Comparison of ENCODE assay signal across 11 cellular contexts in genomic region chr12:132427999-132428871, GRCh38.
DNase-seq lines count a peak whose midpoint lies in the region; ATAC-seq and TF ChIP-seq lines count a peak whose summit lies in the region.
"Had no signal": no experiment of that assay in that cellular context is flagged by ENCODE, and none has a peak within 500 bp of the region (broad histone marks: within the 10 kb centered on the region; RNA-seq: fewer than 3 reads in every experiment).

No MANE protein-coding gene starts in this region.

- CTCF ChIA-PET in Panc1 (lab: Charles Lee) = no interaction called here

- no peaks in the 10 kb centered on the region for H3K27me3 ChIP-seq in Panc1 (ENCODE audit: control insufficient read depth, insufficient read depth, low read length)

- H3K9me3 ChIP-seq in Panc1 (ENCODE audit: control insufficient read depth, insufficient read depth, low read depth, low read length) = no peaks in the 10 kb centered on the region

- peak; percentile 78 for ATAC-seq in Panc1
- peak; percentile 25 for ATAC-seq in stimulated activated naive CD8-positive, alpha-beta T cell treated with anti-CD3 and anti-CD28 coated beads, Interleukin-15, amount 100 ng/mL, for 72 hours
- ATAC-seq in activated naive CD8-positive, alpha-beta T cell treated with anti-CD3 and anti-CD28 coated beads, Interleukin-2, amount 50 U/mL, for 24 hours = no peak

- no peaks in the 10 kb centered on the region for H3K9me3 Mint-ChIP-seq in immature natural killer cell
- H3K9me3 Mint-ChIP-seq in stimulated activated naive CD8-positive, alpha-beta T cell treated with anti-CD3 and anti-CD28 coated beads, Interleukin-15, amount 100 ng/mL, for 72 hours = peaks cover 0 to 7% of the 10 kb centered on the region in 2 donors
- H3K9me3 Mint-ChIP-seq in activated naive CD8-positive, alpha-beta T cell treated with anti-CD3 and anti-CD28 coated beads, Interleukin-2, amount 50 U/mL, for 24 hours = peaks cover 4% of the 10 kb centered on the region

- peaks cover 10% of the 10 kb centered on the region for H3K4me1 ChIP-seq in Panc1 (ENCODE audit: control insufficient read depth, insufficient read depth, low read length)

- DNase-seq in NCI-H345 (lab: John Stamatoyannopoulos, UW) (peak; percentile 60), NCI-H345 treated with DMSO at 0.1 percent for 48 hours (lab: John Stamatoyannopoulos, UW; ENCODE audit: unreplicated experiment) (no peak), Panc1 (ENCODE audit: low read depth, low spot score) (no peak), immature natural killer cell (peak; percentile 19 to 54 (median 52)), NOMO-1 (lab: John Stamatoyannopoulos, UW; ENCODE audit: unreplicated experiment in 2 of 2) (no peak), MV-4-11 (lab: John Stamatoyannopoulos, UW) (no peak)
- no peak for DNase-seq in stimulated activated naive CD8-positive, alpha-beta T cell treated with anti-CD3 and anti-CD28 coated beads, Interleukin-15, amount 100 ng/mL, for 72 hours
- no peak for DNase-seq in activated naive CD8-positive, alpha-beta T cell treated with anti-CD3 and anti-CD28 coated beads, Interleukin-2, amount 50 U/mL, for 24 hours
- DNase-seq: activated T-cell treated with anti-CD3 and anti-CD28 coated beads, Interleukin-2, amount 50 U/mL, for 24 hours; aorta had no signal

- H3K27ac ChIP-seq in Panc1 (ENCODE audit: low read length) = no peak overlapping the region

- H3K36me3 Mint-ChIP-seq in immature natural killer cell = no peaks in the 10 kb centered on the region
- H3K36me3 Mint-ChIP-seq in activated naive CD8-positive, alpha-beta T cell treated with anti-CD3 and anti-CD28 coated beads, Interleukin-2, amount 50 U/mL, for 24 hours (ENCODE audit: low read depth) = no peaks in the 10 kb centered on the region

- POLR2A ChIA-PET in Panc1 (lab: Charles Lee) = no interaction called here

- in situ Hi-C loops in Panc1 (cut with HindIII; ENCODE audit: low pct_unique_long_range_greater_than_20kb, low sequenced_read_pairs) = no loop called here

- intact Hi-C loops in Panc1 (cut with micrococcal nuclease; ENCODE audit: unreplicated experiment) = no loop called here

- peaks cover 5 to 9% (median 6%) of the 10 kb centered on the region in 3 donors for H3K27me3 Mint-ChIP-seq in immature natural killer cell (ENCODE audit: low read depth in 3 of 3)
- H3K27me3 Mint-ChIP-seq in stimulated activated naive CD8-positive, alpha-beta T cell treated with anti-CD3 and anti-CD28 coated beads, Interleukin-15, amount 100 ng/mL, for 72 hours = peaks cover 15% of the 10 kb centered on the region
- no peaks in the 10 kb centered on the region for H3K27me3 Mint-ChIP-seq in activated naive CD8-positive, alpha-beta T cell treated with anti-CD3 and anti-CD28 coated beads, Interleukin-2, amount 50 U/mL, for 24 hours
- H3K27me3 Mint-ChIP-seq: activated T-cell treated with anti-CD3 and anti-CD28 coated beads, Interleukin-2, amount 50 U/mL, for 24 hours had no signal

- BruUV-seq in Panc1 (replicated peaks; lab: Mats Ljungman, UMichigan) = no TSS peak

- peak overlapping the region in 3 of 5 donors; percentile 2 to 46 (median 36) for H3K4me3 Mint-ChIP-seq in immature natural killer cell
- no peak overlapping the region for H3K4me3 Mint-ChIP-seq in stimulated activated naive CD8-positive, alpha-beta T cell treated with anti-CD3 and anti-CD28 coated beads, Interleukin-15, amount 100 ng/mL, for 72 hours
- H3K4me3 Mint-ChIP-seq in activated naive CD8-positive, alpha-beta T cell treated with anti-CD3 and anti-CD28 coated beads, Interleukin-2, amount 50 U/mL, for 24 hours = no peak overlapping the region
- H3K4me3 Mint-ChIP-seq: activated T-cell treated with anti-CD3 and anti-CD28 coated beads, Interleukin-2, amount 50 U/mL, for 24 hours had no signal

- H3K4me3 ChIP-seq in Panc1 (ENCODE audit: low read depth in 2 of 2, low read length in 2 of 2) = no peak overlapping the region
- H3K4me3 ChIP-seq: smooth muscle cell had no signal

- TF ChIP-seq CTCF in Panc1 (IDR thresholded peaks at IDR 0.05) = no peak

- peak overlapping the region in 3 of 6 donors; percentile 37 to 71 (median 58) for H3K27ac Mint-ChIP-seq in immature natural killer cell
- H3K27ac Mint-ChIP-seq in stimulated activated naive CD8-positive, alpha-beta T cell treated with anti-CD3 and anti-CD28 coated beads, Interleukin-15, amount 100 ng/mL, for 72 hours = no peak overlapping the region
- H3K27ac Mint-ChIP-seq in activated naive CD8-positive, alpha-beta T cell treated with anti-CD3 and anti-CD28 coated beads, Interleukin-2, amount 50 U/mL, for 24 hours = no peak overlapping the region
- H3K27ac Mint-ChIP-seq: activated T-cell treated with anti-CD3 and anti-CD28 coated beads, Interleukin-2, amount 50 U/mL, for 24 hours had no signal

- no peaks in the 10 kb centered on the region for H3K36me3 ChIP-seq in Panc1 (ENCODE audit: control insufficient read depth, insufficient read depth, low read length)

- peaks cover 20 to 23% of the 10 kb centered on the region in 2 donors for H3K4me1 Mint-ChIP-seq in immature natural killer cell
- peaks cover 38% of the 10 kb centered on the region for H3K4me1 Mint-ChIP-seq in stimulated activated naive CD8-positive, alpha-beta T cell treated with anti-CD3 and anti-CD28 coated beads, Interleukin-15, amount 100 ng/mL, for 72 hours
- peaks cover 28% of the 10 kb centered on the region for H3K4me1 Mint-ChIP-seq in activated naive CD8-positive, alpha-beta T cell treated with anti-CD3 and anti-CD28 coated beads, Interleukin-2, amount 50 U/mL, for 24 hours

Comparison
In these comparisons a context has a peak if more than half of its experiments do, and no peak if none do; other contexts are left out.
1. DNase-seq: peak in NCI-H345 (single experiment) and immature natural killer cell (3 of 3); none in NCI-H345 treated with DMSO at 0.1 percent for 48 hours (single experiment), Panc1 (single experiment), stimulated activated naive CD8-positive, alpha-beta T cell treated with anti-CD3 and anti-CD28 coated beads, Interleukin-15, amount 100 ng/mL, for 72 hours (0 of 2), NOMO-1 (0 of 2), MV-4-11 (single experiment) and activated naive CD8-positive, alpha-beta T cell treated with anti-CD3 and anti-CD28 coated beads, Interleukin-2, amount 50 U/mL, for 24 hours (single experiment).
2. H3K4me3 Mint-ChIP-seq: peak in immature natural killer cell (3 of 5); none in stimulated activated naive CD8-positive, alpha-beta T cell treated with anti-CD3 and anti-CD28 coated beads, Interleukin-15, amount 100 ng/mL, for 72 hours (0 of 2) and activated naive CD8-positive, alpha-beta T cell treated with anti-CD3 and anti-CD28 coated beads, Interleukin-2, amount 50 U/mL, for 24 hours (single experiment).